ENCODE assay signal across 9 cellular contexts in the genomic region with DNA sequence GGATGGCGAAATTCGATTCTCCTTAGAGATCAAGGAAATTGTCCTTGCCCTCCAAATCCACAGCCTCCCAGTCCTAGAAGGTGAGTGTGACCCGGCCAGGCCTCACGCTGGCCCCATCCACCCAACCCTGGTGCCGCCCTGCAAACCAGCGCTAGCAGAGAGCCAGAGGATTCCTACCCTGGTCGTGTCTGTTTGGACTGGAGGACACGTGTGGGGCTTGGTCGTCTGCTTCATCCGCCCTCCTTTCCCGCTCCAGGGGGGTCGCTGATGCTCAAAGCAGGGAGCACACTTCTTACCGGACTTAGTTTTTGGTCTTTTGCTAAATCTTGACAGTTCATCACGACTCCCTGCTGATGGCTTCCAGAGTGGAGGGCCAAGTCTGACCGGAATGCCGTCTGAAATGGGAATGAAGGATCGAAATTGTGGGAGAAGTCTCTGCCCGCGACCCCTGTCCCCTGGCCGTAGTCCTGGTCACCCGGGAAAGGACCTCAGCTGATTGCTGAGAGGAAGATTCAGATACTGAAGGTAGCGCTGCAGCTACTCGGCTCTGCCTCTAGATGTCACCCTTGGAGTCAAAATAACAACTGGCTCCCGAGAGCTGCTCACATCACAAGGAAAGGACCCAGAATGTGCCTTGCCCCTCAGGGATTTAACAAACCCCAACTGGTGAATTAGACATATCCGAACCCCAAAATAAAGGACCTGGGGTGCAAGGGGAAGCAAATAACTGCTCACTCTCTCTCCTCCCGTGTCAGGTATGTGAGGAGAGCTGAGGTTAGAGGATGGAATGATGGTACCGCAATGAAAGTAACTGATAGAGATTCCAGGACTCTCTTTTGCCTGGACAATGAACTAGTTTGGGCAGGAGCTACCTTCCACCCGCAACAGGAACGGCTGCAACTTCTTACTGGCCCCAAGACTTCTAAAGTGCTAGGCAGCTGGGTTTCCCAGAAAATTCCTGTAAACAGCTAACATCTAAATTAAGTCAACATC. TPM values are rescaled to one million over a fixed set of nuclear protein-coding genes. Genes with fewer than 3 reads are reported as not detected.
A peak's percentile ranks its signal among the peaks of the same experiment; 100 is the strongest.
DNase-seq lines count a peak whose midpoint lies in the region; ATAC-seq and TF ChIP-seq lines count a peak whose summit lies in the region.
"Had no signal": no experiment of that assay in that cellular context is flagged by ENCODE, and none has a peak within 500 bp of the region (broad histone marks: within the 10 kb centered on the region; RNA-seq: fewer than 3 reads in every experiment).

No MANE protein-coding gene starts in this region.

- H3K27me3 ChIP-seq in lower lobe of right lung (ENCODE audit: low read depth) = peaks cover 7% of the 10 kb centered on the region
- H3K27me3 ChIP-seq: SJSA1 had no signal

- H3K27ac ChIP-seq in lower lobe of right lung = no peak overlapping the region
- no peak overlapping the region for H3K27ac ChIP-seq in substantia nigra (ENCODE audit: low read depth, low read length, poor library complexity, severe bottlenecking)
- H3K27ac ChIP-seq: SJSA1 had no signal

- no peak overlapping the region for H3K4me3 ChIP-seq in lower lobe of right lung
- H3K4me3 ChIP-seq: SJSA1 had no signal

- peak; percentile 94 for ATAC-seq in GM18867 (IDR thresholded peaks at IDR 0.05; ENCODE audit: unreplicated experiment)
- ATAC-seq in HG03060 (IDR thresholded peaks at IDR 0.05; ENCODE audit: low read depth, unreplicated experiment) = peak; percentile 60
- peak; percentile 78 to 85 for ATAC-seq in lower lobe of right lung

- intact Hi-C loops in lower lobe of right lung (cut with DNase I) = no loop called here

- H3K36me3 ChIP-seq in lower lobe of right lung = no peaks in the 10 kb centered on the region
- H3K36me3 ChIP-seq: SJSA1 had no signal

- DNase-seq in C1 segment of cervical spinal cord (lab: John Stamatoyannopoulos, UW) (peak in 10 of 14 donors; percentile 6 to 46 (median 25)), NCI-H2107 (lab: John Stamatoyannopoulos, UW) (peak; percentile 47), dermis blood vessel endothelial cell (peak; percentile 72), lower lobe of right lung (peak; percentile 45), substantia nigra (lab: John Stamatoyannopoulos, UW) (peak in 38 of 49 donors; percentile 1 to 70 (median 30))
- DNase-seq in activated CD4-positive, CD25-positive, alpha-beta regulatory T cell treated with anti-CD3 and anti-CD28 coated beads, Interleukin-2, amount 50 U/mL, for 16 hours (ENCODE audit: low read depth, low spot score) = peak; percentile 10

- no peaks in the 10 kb centered on the region for H3K4me1 ChIP-seq in lower lobe of right lung

- no peaks in the 10 kb centered on the region for H3K9me3 ChIP-seq in lower lobe of right lung
- H3K9me3 ChIP-seq: SJSA1 had no signal

- TF ChIP-seq CTCF in lower lobe of right lung (IDR thresholded peaks at IDR 0.05) = peak; percentile 80

RNA-seq across cellular contexts. Expression of gene ORC5, which starts 23.5 kb away (rescaled TPM):
- total RNA-seq in dermis blood vessel endothelial cell = 30.0 and 107 TPM in 2 replicates
- total RNA-seq in lower lobe of right lung = 16.0 TPM

Comparison
In these comparisons a context has a peak if more than half of its experiments do, and no peak if none do; other contexts are left out.
1. DNase-seq: peak in every context shown above with its lines; median percentile 72 in dermis blood vessel endothelial cell; 47 in NCI-H2107; 45 in lower lobe of right lung; 30 in substantia nigra; 25 in C1 segment of cervical spinal cord; 10 in activated CD4-positive, CD25-positive, alpha-beta regulatory T cell treated with anti-CD3 and anti-CD28 coated beads, Interleukin-2, amount 50 U/mL, for 16 hours.